Comparison of ENCODE assay signal across 8 cellular contexts in the genomic region with DNA sequence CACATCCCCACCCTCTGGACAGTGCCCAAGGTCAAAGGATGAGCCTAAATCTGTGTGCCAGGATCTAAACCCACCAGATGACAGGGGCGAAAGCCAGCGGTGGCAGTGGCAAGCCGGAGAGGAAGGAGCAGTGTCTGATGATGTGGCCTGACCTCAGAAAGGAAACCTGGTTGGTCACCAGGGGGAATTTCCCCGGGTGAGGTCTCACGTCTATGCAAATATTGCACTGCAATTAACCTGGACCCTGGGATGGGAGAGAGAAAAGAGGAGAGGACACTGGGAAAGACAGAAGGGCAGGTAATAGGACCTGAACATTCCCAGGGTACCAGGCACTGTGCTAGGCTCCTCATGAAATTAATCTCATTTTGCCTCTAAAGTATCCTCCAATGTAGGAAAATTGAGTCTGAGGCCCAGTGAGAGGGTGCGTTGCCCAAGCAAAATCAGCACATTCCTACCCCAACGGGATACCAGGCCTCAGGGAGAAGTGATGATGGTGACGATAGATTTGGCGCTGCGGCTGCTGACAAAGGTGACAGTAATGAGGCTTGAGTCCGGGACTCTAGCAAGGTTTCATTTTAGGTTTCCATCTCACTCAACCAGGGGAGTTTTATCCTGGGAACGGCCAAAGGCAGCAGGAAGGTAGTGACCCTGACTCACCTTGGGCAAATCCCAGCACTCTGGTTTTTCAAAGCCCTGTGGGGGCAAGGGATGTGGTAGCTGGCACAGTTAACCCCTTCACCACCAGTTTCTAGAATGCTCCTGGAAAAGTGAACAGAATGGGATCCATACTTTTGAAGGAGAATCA. TPM values are rescaled to one million over a fixed set of nuclear protein-coding genes. Genes with fewer than 3 reads are reported as not detected.
DNase-seq lines count a peak whose midpoint lies in the region; ATAC-seq and TF ChIP-seq lines count a peak whose summit lies in the region.

No MANE protein-coding gene starts in this region.

- POLR2A ChIA-PET in activated CD8-positive, alpha-beta T cell treated with anti-CD3 and anti-CD28 coated beads for 36 hours (lab: Charles Lee): interaction anchor here (0.7 to 2.1 kb wide), 6 partner anchors 7 to 61 kb away, joined by 3 to 11 read pairs (median 3); a partner anchor contains a TSS

- H3K9me3 Mint-ChIP-seq in CD14-positive monocyte: peaks cover 0 to 2% (median 0%) of the 10 kb centered on the region in 7 donors
- H3K9me3 Mint-ChIP-seq in activated CD8-positive, alpha-beta T cell treated with anti-CD3 and anti-CD28 coated beads for 36 hours: no peaks in the 10 kb centered on the region

- CTCF ChIA-PET in activated CD8-positive, alpha-beta T cell treated with anti-CD3 and anti-CD28 coated beads for 36 hours (lab: Charles Lee): interaction anchor here (0.8 to 6.2 kb wide), 13 partner anchors 10 to 71 kb away, joined by 3 to 59 read pairs (median 5); a partner anchor contains a TSS

- H3K36me3 ChIP-seq in esophagus squamous epithelium: no peaks in the 10 kb centered on the region

- H3K36me3 Mint-ChIP-seq in CD14-positive monocyte: peaks cover 6 to 11% of the 10 kb centered on the region in 2 donors
- H3K36me3 Mint-ChIP-seq in activated CD8-positive, alpha-beta T cell treated with anti-CD3 and anti-CD28 coated beads for 36 hours (ENCODE audit: low read depth): peaks cover 17% of the 10 kb centered on the region

- H3K27me3 Mint-ChIP-seq in CD14-positive monocyte (ENCODE audit: low read depth in 3 of 3): no peaks in the 10 kb centered on the region
- peaks cover 4% of the 10 kb centered on the region for H3K27me3 Mint-ChIP-seq in activated CD8-positive, alpha-beta T cell treated with anti-CD3 and anti-CD28 coated beads for 36 hours

- no peaks in the 10 kb centered on the region for H3K27me3 ChIP-seq in esophagus squamous epithelium

- H3K27ac Mint-ChIP-seq in CD14-positive monocyte: peak overlapping the region; percentile 98 to 100 (median 100)
- peak overlapping the region; percentile 93 for H3K27ac Mint-ChIP-seq in activated CD8-positive, alpha-beta T cell treated with anti-CD3 and anti-CD28 coated beads for 36 hours

- H3K4me1 Mint-ChIP-seq in CD14-positive monocyte: peaks cover 92% of the 10 kb centered on the region
- peaks cover 72% of the 10 kb centered on the region for H3K4me1 Mint-ChIP-seq in activated CD8-positive, alpha-beta T cell treated with anti-CD3 and anti-CD28 coated beads for 36 hours (ENCODE audit: low read depth)

- DNase-seq in CD14-positive monocyte (ENCODE audit: low spot score) (peak; percentile 87), esophagus squamous epithelium (lab: John Stamatoyannopoulos, UW) (no peak), NCI-H2081 treated with DMSO at 0.1 percent for 48 hours (lab: John Stamatoyannopoulos, UW) (no peak), NCI-H69 (lab: John Stamatoyannopoulos, UW) (no peak)
- DNase-seq in activated CD8-positive, alpha-beta T cell treated with anti-CD3 and anti-CD28 coated beads for 36 hours: peak; percentile 85
- peak; percentile 54 to 56 for DNase-seq in stimulated activated CD4-positive, alpha-beta T cell treated with anti-CD3 and anti-CD28 coated beads, Interleukin-2, amount 100 ng/mL, for 48 hours

- ATAC-seq in GM19372 (IDR thresholded peaks at IDR 0.05; ENCODE audit: low read depth, unreplicated experiment) (peak; percentile 77), HG03457 (IDR thresholded peaks at IDR 0.05; ENCODE audit: unreplicated experiment) (peak; percentile 69)
- peak; percentile 60 for ATAC-seq in activated CD8-positive, alpha-beta T cell treated with anti-CD3 and anti-CD28 coated beads for 36 hours

- intact Hi-C loops in CD14-positive monocyte (cut with micrococcal nuclease): loop anchor here (2.0 to 5.0 kb wide), 2 partner anchors 13 to 37 kb away; a partner anchor contains a TSS
- intact Hi-C loops in activated CD8-positive, alpha-beta T cell treated with anti-CD3 and anti-CD28 coated beads for 36 hours (cut with micrococcal nuclease): no loop called here
- intact Hi-C loops in esophagus squamous epithelium (cut with DNase I): no loop called here

- no peaks in the 10 kb centered on the region for H3K9me3 ChIP-seq in esophagus squamous epithelium

- peaks cover 18 to 54% (median 44%) of the 10 kb centered on the region in 3 donors for H3K4me1 ChIP-seq in esophagus squamous epithelium

- TF ChIP-seq CTCF in CD14-positive monocyte (IDR thresholded peaks at IDR 0.05) (no peak), esophagus squamous epithelium (IDR thresholded peaks at IDR 0.05) (no peak)
- no peak for TF ChIP-seq CTCF in activated CD8-positive, alpha-beta T cell treated with anti-CD3 and anti-CD28 coated beads for 36 hours (IDR thresholded peaks at IDR 0.05)

- WGBS in esophagus squamous epithelium, 2 donors: 46 to 52% methylated on average over 9 to 12 of the region's 12 CpGs

- no peak overlapping the region for H3K4me3 ChIP-seq in esophagus squamous epithelium

- H3K4me3 Mint-ChIP-seq in CD14-positive monocyte: peak overlapping the region; percentile 72 to 76
- peak overlapping the region; percentile 61 for H3K4me3 Mint-ChIP-seq in activated CD8-positive, alpha-beta T cell treated with anti-CD3 and anti-CD28 coated beads for 36 hours

- peak overlapping the region; percentile 18 to 83 (median 73) for H3K27ac ChIP-seq in esophagus squamous epithelium

- no peak for TF ChIP-seq POLR2A in esophagus squamous epithelium (IDR thresholded peaks at IDR 0.05)

RNA-seq across cellular contexts. Expression of a gene that starts 13.4 kb away (rescaled TPM):
- polyA plus RNA-seq in CD14-positive monocyte: 10 to 100 TPM; 30.8 to 46.4 TPM
- total RNA-seq in activated CD8-positive, alpha-beta T cell treated with anti-CD3 and anti-CD28 coated beads for 36 hours: 100 to 1,000 TPM; 222 TPM
- 100 to 1,000 TPM in 1 of 4 donors, 10 to 100 TPM in 3; 55.5 to 109 (median 95.4) TPM for total RNA-seq in esophagus squamous epithelium

Comparison
In these comparisons a context has a peak if more than half of its experiments do, and no peak if none do; other contexts are left out.
1. DNase-seq: peak in CD14-positive monocyte (single experiment), activated CD8-positive, alpha-beta T cell treated with anti-CD3 and anti-CD28 coated beads for 36 hours (single experiment) and stimulated activated CD4-positive, alpha-beta T cell treated with anti-CD3 and anti-CD28 coated beads, Interleukin-2, amount 100 ng/mL, for 48 hours (2 of 2); none in esophagus squamous epithelium (single experiment), NCI-H2081 treated with DMSO at 0.1 percent for 48 hours (single experiment) and NCI-H69 (single experiment).
2. intact Hi-C loops: an anchor here in CD14-positive monocyte (2.0 to 5.0 kb wide); none called in activated CD8-positive, alpha-beta T cell treated with anti-CD3 and anti-CD28 coated beads for 36 hours and esophagus squamous epithelium.
3. Peak in every context shown above with its lines, with median percentiles within 50 percentile points of each other: ATAC-seq.